ENCODE assay signal across 8 cellular contexts in genomic region chr16:89505204-89506112, GRCh38. TPM values are rescaled to one million over a fixed set of nuclear protein-coding genes. Genes with fewer than 3 reads are reported as not detected.
A peak's percentile ranks its signal among the peaks of the same experiment; 100 is the strongest.
DNase-seq lines count a peak whose midpoint lies in the region; ATAC-seq and TF ChIP-seq lines count a peak whose summit lies in the region.

No MANE protein-coding gene starts in this region.

- peak; percentile 99 for DNase-seq in Kasumi-1 (lab: John Stamatoyannopoulos, UW)
- DNase-seq in cerebellar cortex (ENCODE audit: low spot score) = peak; percentile 12
- peak; percentile 90 to 97 for DNase-seq in lower leg skin (ENCODE audit: low spot score in 2 of 2)
- peak; percentile 82 to 86 for DNase-seq in stimulated activated CD4-positive, alpha-beta T cell treated with anti-CD3 and anti-CD28 coated beads, Interleukin-4, amount 100 ng/mL, for 48 hours (ENCODE audit: low read depth in 2 of 2)

- H3K27ac ChIP-seq in BLaER1 = peak overlapping the region; percentile 97

- no peak for TF ChIP-seq POLR2A in lower leg skin (IDR thresholded peaks at IDR 0.05)

- H3K4me1 ChIP-seq in BLaER1 = peaks cover 51% of the 10 kb centered on the region

- peak overlapping the region; percentile 100 for H3K4me2 ChIP-seq in BLaER1

- peak in 1 of 3 donors; percentile 55 for TF ChIP-seq CTCF in lower leg skin (IDR thresholded peaks at IDR 0.05)

- H3K36me3 ChIP-seq in BLaER1 = peaks cover 2% of the 10 kb centered on the region

- no peaks in the 10 kb centered on the region for H3K27me3 ChIP-seq in BLaER1

- H4K20me1 ChIP-seq in BLaER1 = peaks cover 22% of the 10 kb centered on the region

- 27 to 33% methylated on average over 20 of the region's 20 CpGs for WGBS in lower leg skin, 2 donors

- H3K9me3 ChIP-seq in BLaER1 = no peaks in the 10 kb centered on the region

- ATAC-seq in GM19452 (IDR thresholded peaks at IDR 0.05; ENCODE audit: unreplicated experiment) = peak; percentile 40
- peak; percentile 77 to 79 for ATAC-seq in activated CD4-positive, CD25-positive, alpha-beta regulatory T cell treated with anti-CD3 and anti-CD28 coated beads, Interleukin-2, amount 50 U/mL, for 24 hours
- no peak for ATAC-seq in HG02884 (IDR thresholded peaks at IDR 0.05; ENCODE audit: unreplicated experiment)

- H3K4me3 ChIP-seq in BLaER1 (peak overlapping the region; percentile 52), lower leg skin (ENCODE audit: low read depth, poor library complexity, severe bottlenecking) (no peak overlapping the region)

- peak overlapping the region; percentile 57 for H3K9ac ChIP-seq in BLaER1

- intact Hi-C loops in lower leg skin (cut with DNase I; ENCODE audit: low total_unique reads) = no loop called here

RNA-seq across cellular contexts. Expression of gene SPG7, which starts 2.7 kb away (rescaled TPM):
- total RNA-seq in lower leg skin = 100 to 1,000 TPM in 1 of 4 donors, 10 to 100 TPM in 3; 79.0 to 156 (median 92.3) TPM

RNA-seq across cellular contexts. Expression of gene ANKRD11, which starts 15.1 kb away (rescaled TPM):
- total RNA-seq in lower leg skin = 100 to 1,000 TPM in 2 of 4 donors, 10 to 100 TPM in 2; 75.6 to 183 (median 108) TPM

RNA-seq across cellular contexts. Expression of gene RPL13, which starts 55.0 kb away (rescaled TPM):
- total RNA-seq in lower leg skin = over 10,000 TPM in 2 of 4 donors, 1,000 to 10,000 TPM in 2; 8,523 to 25,229 (median 9,742) TPM

Comparison
In these comparisons a context has a peak if more than half of its experiments do, and no peak if none do; other contexts are left out.
1. DNase-seq: peak in every context shown above with its lines; median percentile 99 in Kasumi-1; 94 in lower leg skin; 84 in stimulated activated CD4-positive, alpha-beta T cell treated with anti-CD3 and anti-CD28 coated beads, Interleukin-4, amount 100 ng/mL, for 48 hours; 12 in cerebellar cortex.